ENCODE assay signal across 8 cellular contexts in genomic region chr5:43105369-43106289, GRCh38. TPM values are rescaled to one million over a fixed set of nuclear protein-coding genes. Genes with fewer than 3 reads are reported as not detected.
DNase-seq lines count a peak whose midpoint lies in the region; TF ChIP-seq lines count a peak whose summit lies in the region.

No MANE protein-coding gene starts in this region.

- H3K27ac ChIP-seq in stomach: peak overlapping the region; percentile 23 to 79 (median 64)

- no peaks in the 10 kb centered on the region for H3K9me3 Mint-ChIP-seq in neural crest cell

- DNase-seq in GDM1 (lab: John Stamatoyannopoulos, UW) (peak; percentile 86), HCEC 1CT (peak; percentile 94), MG63 (peak; percentile 87), SHP77 (lab: John Stamatoyannopoulos, UW) (peak; percentile 97 to 98), fibroblast of villous mesenchyme (ENCODE audit: low read depth) (peak; percentile 96), neural crest cell (ENCODE audit: low read depth, low spot score) (peak; percentile 90), stomach (peak; percentile 90)
- peak; percentile 95 for DNase-seq in activated effector memory CD4-positive, alpha-beta T cell treated with anti-CD3 and anti-CD28 coated beads, Interleukin-2, amount 50 U/mL, for 16 hours

- no peak for TF ChIP-seq EP300 in stomach (IDR thresholded peaks at IDR 0.05)

- 4% methylated on average over 19 to 20 of the region's 20 CpGs for WGBS in stomach, 5 donors

- H3K4me3 ChIP-seq in MG63 (peak overlapping the region; percentile 42), fibroblast of villous mesenchyme (ENCODE audit: low read depth, low read length) (peak overlapping the region; percentile 59), stomach (peak overlapping the region; percentile 42 to 50 (median 43))

- H3K4me3 Mint-ChIP-seq in neural crest cell: peak overlapping the region; percentile 10

- no peak overlapping the region for H3K27ac Mint-ChIP-seq in neural crest cell (ENCODE audit: unreplicated experiment)

- peak; percentile 100 for TF ChIP-seq CTCF in fibroblast of villous mesenchyme (IDR thresholded peaks at IDR 0.05; ENCODE audit: insufficient read depth, low read depth, low read length)
- TF ChIP-seq CTCF in neural crest cell (conservative IDR thresholded peaks at IDR 0.05): peak; percentile 100
- TF ChIP-seq CTCF in stomach (IDR thresholded peaks at IDR 0.05): peak in 6 of 7 experiments; percentile 13 to 99 (median 98)

- no peaks in the 10 kb centered on the region for H3K27me3 ChIP-seq in MG63
- H3K27me3 ChIP-seq in stomach: no peaks in the 10 kb centered on the region

- no peaks in the 10 kb centered on the region for H3K27me3 Mint-ChIP-seq in neural crest cell (ENCODE audit: low read depth)

- H3K4me1 Mint-ChIP-seq in neural crest cell: peaks cover 10% of the 10 kb centered on the region

- H3K36me3 Mint-ChIP-seq in neural crest cell (ENCODE audit: low read depth): no peaks in the 10 kb centered on the region

- intact Hi-C loops in stomach (cut with DNase I; ENCODE audit: low total_unique reads): loop anchor here (10.0 kb wide), 1 partner anchor 61 kb away; the partner anchor contains the start of gene ANXA2R

- TF ChIP-seq POLR2A in stomach (IDR thresholded peaks at IDR 0.05): no peak

- peaks cover 3 to 16% (median 9%) of the 10 kb centered on the region in 4 donors for H3K4me1 ChIP-seq in stomach

- H3K9me3 ChIP-seq in MG63: no peaks in the 10 kb centered on the region
- no peaks in the 10 kb centered on the region for H3K9me3 ChIP-seq in stomach

- H3K36me3 ChIP-seq in MG63 (no peaks in the 10 kb centered on the region), stomach (no peaks in the 10 kb centered on the region)

RNA-seq across cellular contexts. Expression of gene ZNF131, which starts 15.1 kb away (rescaled TPM):
- total RNA-seq in MG63 (2014; rRNA removed; shearing (Covaris generic); ENCODE audit: low replicate concordance): 22.1 and 64.4 TPM in 2 replicates
- total RNA-seq in fibroblast of villous mesenchyme (37.0 and 41.5 TPM in 2 replicates), neural crest cell (52.9 and 53.3 TPM in 2 replicates), stomach (10 to 100 TPM; 20.0 to 57.1 (median 39.3) TPM)
- polyA plus RNA-seq in stomach: 10 to 100 TPM; 16.8 to 24.6 (median 22.8) TPM

Comparison
In these comparisons a context has a peak if more than half of its experiments do, and no peak if none do; other contexts are left out.
1. Peak in every context shown above with its lines: DNase-seq, H3K4me3 ChIP-seq and H3K27ac ChIP-seq.